Comparison of ENCODE assay signal across 8 cellular contexts in the genomic region with DNA sequence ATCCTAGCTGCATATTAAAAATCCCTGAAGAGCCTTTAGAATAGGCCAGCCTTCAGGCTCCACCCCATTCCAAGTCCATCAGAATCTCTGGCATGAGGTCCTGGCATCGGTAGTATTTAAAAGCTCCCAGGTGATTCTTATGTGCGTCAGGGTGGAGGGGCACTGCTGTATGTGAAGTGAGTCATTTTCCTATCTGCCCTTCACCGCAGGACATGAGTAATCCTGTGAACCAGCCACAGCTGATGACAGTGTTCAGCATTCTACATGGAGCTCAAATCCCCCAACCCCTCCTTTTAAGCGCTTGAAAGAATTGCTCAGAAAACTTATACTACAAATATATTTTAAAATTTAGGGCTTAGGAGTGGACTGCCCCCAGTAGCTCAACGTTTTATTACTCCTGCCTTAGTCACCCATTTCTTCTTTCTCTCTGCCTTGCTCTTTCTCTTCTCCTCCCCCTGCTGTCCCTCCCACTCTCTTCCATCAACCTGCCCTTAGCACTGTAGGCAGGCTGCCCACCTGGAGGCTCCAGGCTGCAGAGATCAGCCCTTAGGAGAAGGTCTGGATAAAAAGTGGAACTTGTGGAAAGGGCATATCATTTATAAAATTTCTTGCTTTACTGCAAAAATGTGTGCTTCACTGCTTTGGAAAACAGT.
DNase-seq lines count a peak whose midpoint lies in the region; ATAC-seq and TF ChIP-seq lines count a peak whose summit lies in the region.

No MANE protein-coding gene starts in this region.

- CTCF ChIA-PET in PC-9 (lab: Charles Lee): interaction anchor here (0.9 to 1.0 kb wide), 2 partner anchors 69 to 120 kb away, joined by 3 read pairs; no protein-coding TSS in a partner anchor

- POLR2A ChIA-PET in PC-9 (lab: Charles Lee; ENCODE audit: unreplicated experiment): interaction anchor here (0.5 kb wide), 1 partner anchor 202 kb away, joined by 7 read pairs; no protein-coding TSS in a partner anchor

- H3K4me3 Mint-ChIP-seq in activated naive CD8-positive, alpha-beta T cell treated with anti-CD3 and anti-CD28 coated beads, Interleukin-2, amount 50 U/mL, for 24 hours: peak overlapping the region; percentile 31
- H3K4me3 Mint-ChIP-seq in mesothelial cell of epicardium: no peak overlapping the region

- peak; percentile 70 for DNase-seq in stimulated activated naive CD4-positive, alpha-beta T cell treated with Interleukin-2 at 50 U/mL for 16 hours (lab: John Stamatoyannopoulos, UW)
- DNase-seq in stimulated activated naive CD4-positive, alpha-beta T cell (lab: John Stamatoyannopoulos, UW): no peak
- DNase-seq in PC-9: peak; percentile 81 to 97
- peak; percentile 61 for DNase-seq in activated naive CD8-positive, alpha-beta T cell treated with anti-CD3 and anti-CD28 coated beads, Interleukin-2, amount 50 U/mL, for 24 hours
- DNase-seq in mucosa of gallbladder (ENCODE audit: low spot score): peak; percentile 44
- no peak for DNase-seq in mesothelial cell of epicardium (ENCODE audit: low spot score in 2 of 2, unreplicated experiment in 2 of 2)
- no peak for DNase-seq in medulla oblongata (ENCODE audit: extremely low spot score)

- no peaks in the 10 kb centered on the region for H3K9me3 Mint-ChIP-seq in activated naive CD8-positive, alpha-beta T cell treated with anti-CD3 and anti-CD28 coated beads, Interleukin-2, amount 50 U/mL, for 24 hours
- no peaks in the 10 kb centered on the region for H3K9me3 Mint-ChIP-seq in mesothelial cell of epicardium

- H3K27ac ChIP-seq in PC-9: peak overlapping the region; percentile 65

- H3K9me3 ChIP-seq in PC-9 (ENCODE audit: insufficient read depth, low read depth): no peaks in the 10 kb centered on the region

- H3K4me2 ChIP-seq in PC-9: peak overlapping the region; percentile 63

- peaks cover 14% of the 10 kb centered on the region; the same call in 1 of the 2 replicates for H3F3A ChIP-seq in PC-9 (ENCODE audit: insufficient read depth, low read depth)

- no peak overlapping the region for H3K4me3 ChIP-seq in PC-9

- BruUV-seq in PC-9 (replicated peaks; lab: Mats Ljungman, UMichigan): no TSS peak

- peaks cover 37% of the 10 kb centered on the region for H3K4me1 Mint-ChIP-seq in activated naive CD8-positive, alpha-beta T cell treated with anti-CD3 and anti-CD28 coated beads, Interleukin-2, amount 50 U/mL, for 24 hours
- H3K4me1 Mint-ChIP-seq in mesothelial cell of epicardium: peaks cover 3% of the 10 kb centered on the region

- intact Hi-C loops in PC-9 (cut with micrococcal nuclease; ENCODE audit: unreplicated experiment): loop anchor here (1.0 to 10.0 kb wide), 3 partner anchors 67 to 179 kb away; no protein-coding TSS in a partner anchor

- H2AFZ ChIP-seq in PC-9: no peak overlapping the region

- no peaks in the 10 kb centered on the region for H3K79me2 ChIP-seq in PC-9 (ENCODE audit: low read depth)

- TF ChIP-seq CTCF in PC-9 (conservative IDR thresholded peaks at IDR 0.05) (no peak), mesothelial cell of epicardium (IDR thresholded peaks at IDR 0.05; ENCODE audit: unreplicated experiment) (no peak)

- peaks cover 30% of the 10 kb centered on the region for H3K4me1 ChIP-seq in PC-9 (replicated peaks; ENCODE audit: insufficient read depth)

- no peaks in the 10 kb centered on the region for H3K36me3 ChIP-seq in PC-9 (ENCODE audit: low read depth)

- no peaks in the 10 kb centered on the region for H3K9me2 ChIP-seq in PC-9 (ENCODE audit: insufficient read depth)

- no peaks in the 10 kb centered on the region for H4K20me1 ChIP-seq in PC-9 (ENCODE audit: insufficient read depth)

- ATAC-seq in HG02981 (IDR thresholded peaks at IDR 0.05; ENCODE audit: unreplicated experiment): peak; percentile 99
- ATAC-seq in activated naive CD8-positive, alpha-beta T cell treated with anti-CD3 and anti-CD28 coated beads, Interleukin-2, amount 50 U/mL, for 24 hours: peak; percentile 99

- no peaks in the 10 kb centered on the region for H3K36me3 Mint-ChIP-seq in activated naive CD8-positive, alpha-beta T cell treated with anti-CD3 and anti-CD28 coated beads, Interleukin-2, amount 50 U/mL, for 24 hours (ENCODE audit: low read depth)
- no peaks in the 10 kb centered on the region for H3K36me3 Mint-ChIP-seq in mesothelial cell of epicardium

- H3K27ac Mint-ChIP-seq in activated naive CD8-positive, alpha-beta T cell treated with anti-CD3 and anti-CD28 coated beads, Interleukin-2, amount 50 U/mL, for 24 hours: peak overlapping the region; percentile 74
- H3K27ac Mint-ChIP-seq in mesothelial cell of epicardium: no peak overlapping the region

- peaks cover 27% of the 10 kb centered on the region for H3K27me3 Mint-ChIP-seq in activated naive CD8-positive, alpha-beta T cell treated with anti-CD3 and anti-CD28 coated beads, Interleukin-2, amount 50 U/mL, for 24 hours
- H3K27me3 Mint-ChIP-seq in mesothelial cell of epicardium (ENCODE audit: low read depth): no peaks in the 10 kb centered on the region

- no peaks in the 10 kb centered on the region for H3K27me3 ChIP-seq in PC-9 (ENCODE audit: insufficient read depth, low read depth)

Comparison
In these comparisons a context has a peak if more than half of its experiments do, and no peak if none do; other contexts are left out.
1. DNase-seq: peak in stimulated activated naive CD4-positive, alpha-beta T cell treated with Interleukin-2 at 50 U/mL for 16 hours (single experiment), PC-9 (2 of 2), activated naive CD8-positive, alpha-beta T cell treated with anti-CD3 and anti-CD28 coated beads, Interleukin-2, amount 50 U/mL, for 24 hours (single experiment) and mucosa of gallbladder (single experiment); none in stimulated activated naive CD4-positive, alpha-beta T cell (0 of 6), mesothelial cell of epicardium (0 of 2) and medulla oblongata (single experiment).